Comparison of ENCODE assay signal across 21 cellular contexts in genomic region chr2:142642654-142643053, GRCh38.
"Had no signal": no experiment of that assay in that cellular context is flagged by ENCODE, and none has a peak within 500 bp of the region (broad histone marks: within the 10 kb centered on the region; RNA-seq: fewer than 3 reads in every experiment).

No MANE protein-coding gene starts in this region.

- DNase-seq: activated B cell treated with CpG ODN at 0.5 μM for 24 hours; activated CD4-positive, alpha-beta T cell treated with anti-CD3 and anti-CD28 coated beads, Interleukin-2, amount 10 ng/mL, durations not matched to agents 24 days and 14 days; activated CD8-positive, alpha-beta memory T cell treated with anti-CD3 and anti-CD28 coated beads, Interleukin-2, amount 50 U/mL, for 4 hours; activated CD8-positive, alpha-beta T cell treated with anti-CD3 and anti-CD28 coated beads, Interleukin-2, amount 10 ng/mL, durations not matched to agents 7 days and 5 days; activated effector memory CD4-positive, alpha-beta T cell treated with anti-CD3 and anti-CD28 coated beads, Interleukin-2, amount 50 U/mL, for 16 hours; activated T-cell treated with anti-CD3 and anti-CD28 coated beads, Interleukin-2, amount 50 U/mL, for 48 hours; amygdala; body of pancreas; foreskin fibroblast; glutamatergic neuron; hypothalamus; kidney glomerular epithelial cell; mesendoderm; natural killer cell; posterior cingulate gyrus; retina; stimulated activated CD4-positive, alpha-beta T cell treated with anti-CD3 and anti-CD28 coated beads, Interleukin-4, amount 100 ng/mL, for 24 hours; stimulated activated naive CD4-positive, alpha-beta T cell; trophoblast cell had no signal

- H3K9me3 ChIP-seq: body of pancreas, neutrophil had no signal

- H3K4me3 ChIP-seq: body of pancreas had no signal

- ATAC-seq: activated CD8-positive, alpha-beta T cell treated with anti-CD3 and anti-CD28 coated beads, Interleukin-2, amount 10 ng/mL, durations not matched to agents 7 days and 5 days; activated naive CD4-positive, alpha-beta T cell treated with anti-CD3 and anti-CD28 coated beads, Interleukin-2, amount 50 U/mL, for 72 hours; body of pancreas; natural killer cell had no signal

- H3K27ac ChIP-seq: body of pancreas, neutrophil had no signal

- H3K4me1 ChIP-seq: body of pancreas had no signal

- H3K27me3 ChIP-seq: body of pancreas, neutrophil had no signal

- H3K36me3 ChIP-seq: neutrophil had no signal
